ENCODE assay signal across 9 cellular contexts in the genomic region with DNA sequence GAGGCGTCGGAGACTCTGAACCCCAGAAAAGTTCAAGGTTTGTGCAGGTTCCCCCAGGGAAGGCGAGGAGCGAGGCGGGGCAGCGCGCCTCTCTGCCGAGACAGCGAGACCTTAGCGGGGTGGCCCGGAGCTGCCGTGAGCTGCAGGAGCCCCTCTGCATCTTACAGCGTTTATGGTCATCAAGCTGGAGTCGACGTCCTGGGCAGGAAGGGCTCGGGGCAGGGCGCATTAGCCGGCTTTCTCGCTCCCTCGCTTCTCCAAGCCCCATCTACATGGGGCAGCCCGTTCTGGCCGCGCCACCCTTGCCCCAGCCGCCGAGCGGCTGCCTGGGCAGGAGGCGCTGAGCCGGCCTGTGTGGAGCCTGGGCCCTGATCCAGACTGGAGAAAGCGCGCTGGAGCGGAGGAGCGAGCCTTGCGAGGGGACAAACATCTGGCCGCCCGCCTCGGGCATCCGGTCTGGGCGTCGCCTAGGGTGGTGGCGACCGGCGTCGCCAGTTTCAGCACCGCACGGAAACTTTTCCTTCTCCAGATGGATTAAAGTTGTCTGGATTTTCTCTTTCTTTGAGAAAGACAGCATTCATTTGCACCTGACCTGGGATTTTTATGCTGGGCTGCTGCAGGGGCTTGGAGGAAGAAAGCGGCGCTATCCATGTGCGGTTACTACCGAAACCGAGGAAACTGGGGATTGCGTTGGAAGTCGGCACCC. TPM values are rescaled to one million over a fixed set of nuclear protein-coding genes. Genes with fewer than 3 reads are reported as not detected.
A peak's percentile ranks its signal among the peaks of the same experiment; 100 is the strongest.
DNase-seq lines count a peak whose midpoint lies in the region; ATAC-seq and TF ChIP-seq lines count a peak whose summit lies in the region.
"Had no signal": no experiment of that assay in that cellular context is flagged by ENCODE, and none has a peak within 500 bp of the region (broad histone marks: within the 10 kb centered on the region; RNA-seq: fewer than 3 reads in every experiment).

No MANE protein-coding gene starts in this region.

- H3K4me1 ChIP-seq in ES-I3 (ENCODE audit: insufficient read depth, low read length), result peaks cover 18% of the 10 kb centered on the region
- H3K4me1 ChIP-seq in Panc1 (ENCODE audit: control insufficient read depth, insufficient read depth, low read length), result peaks cover 10% of the 10 kb centered on the region
- H3K4me1 ChIP-seq in ovary (ENCODE audit: insufficient read depth), result peaks cover 11% of the 10 kb centered on the region

- ATAC-seq in Panc1 (peak; percentile 77), HG02884 (IDR thresholded peaks at IDR 0.05; ENCODE audit: unreplicated experiment) (no peak)

- DNase-seq in Panc1 (ENCODE audit: low read depth, low spot score), result no peak
- DNase-seq in fibroblast of the aortic adventitia (ENCODE audit: low read depth), result peak; percentile 4
- DNase-seq in ovary, result peak in 2 of 5 donors; percentile 39 to 41
- no peak for DNase-seq in amniotic stem cell (lab: John Stamatoyannopoulos, UW)
- no peak for DNase-seq in NCI-H187 (lab: John Stamatoyannopoulos, UW)
- DNase-seq in stimulated activated CD4-positive, alpha-beta T cell treated with anti-CD3 and anti-CD28 coated beads, Interleukin-1b, Interleukin-23, amount 100 ng/mL, for 48 hours, result no peak

- TF ChIP-seq POLR2A in ovary (IDR thresholded peaks at IDR 0.05), result no peak

- intact Hi-C loops in Panc1 (cut with micrococcal nuclease; ENCODE audit: unreplicated experiment), result no loop called here
- intact Hi-C loops in ovary (cut with DNase I), result no loop called here

- POLR2A ChIA-PET in Panc1 (lab: Charles Lee), result no interaction called here

- H3K9ac ChIP-seq in ES-I3 (ENCODE audit: low read depth, low read length), result peak overlapping the region; percentile 64; the same call in 1 of the 2 replicates

- H3K27me3 ChIP-seq in Panc1 (ENCODE audit: control insufficient read depth, insufficient read depth, low read length), result peaks cover 32% of the 10 kb centered on the region; the same call in 1 of the 2 replicates
- no peaks in the 10 kb centered on the region for H3K27me3 ChIP-seq in ovary

- CTCF ChIA-PET in Panc1 (lab: Charles Lee), result no interaction called here

- H3K27ac ChIP-seq in Panc1 (ENCODE audit: low read length) (no peak overlapping the region), ovary (no peak overlapping the region)

- H3K9me3 ChIP-seq in ES-I3 (ENCODE audit: control insufficient read depth, insufficient read depth, low read length), result no peaks in the 10 kb centered on the region; the same call in 1 of the 2 replicates
- H3K9me3 ChIP-seq in Panc1 (ENCODE audit: control insufficient read depth, insufficient read depth, low read depth, low read length), result no peaks in the 10 kb centered on the region
- no peaks in the 10 kb centered on the region for H3K9me3 ChIP-seq in ovary

- in situ Hi-C loops in Panc1 (cut with HindIII; ENCODE audit: low pct_unique_long_range_greater_than_20kb, low sequenced_read_pairs), result no loop called here

- H3K4me3 ChIP-seq in Panc1 (ENCODE audit: low read depth in 2 of 2, low read length in 2 of 2) (peak overlapping the region; percentile 39 to 41), fibroblast of the aortic adventitia (ENCODE audit: low read depth, low read length) (no peak overlapping the region), ovary (peak overlapping the region; percentile 45)

- TF ChIP-seq EP300 in ovary (IDR thresholded peaks at IDR 0.05), result no peak

- WGBS in ovary, 3 donors, result 1% methylated on average over 44 to 52 of the region's 52 CpGs

- BruUV-seq in Panc1 (replicated peaks; lab: Mats Ljungman, UMichigan), result no TSS peak

- H3K36me3 ChIP-seq in ES-I3 (ENCODE audit: insufficient read depth, low read length) (no peaks in the 10 kb centered on the region), Panc1 (ENCODE audit: control insufficient read depth, insufficient read depth, low read length) (no peaks in the 10 kb centered on the region), ovary (no peaks in the 10 kb centered on the region)

- no peak for TF ChIP-seq CTCF in Panc1 (IDR thresholded peaks at IDR 0.05)
- TF ChIP-seq CTCF in fibroblast of the aortic adventitia (IDR thresholded peaks at IDR 0.05; ENCODE audit: insufficient read depth, low read length), result no peak
- no peak for TF ChIP-seq CTCF in ovary (IDR thresholded peaks at IDR 0.05)

RNA-seq across cellular contexts. Expression of gene TMEM132E, which starts 0.8 kb away (rescaled TPM):
- total RNA-seq in Panc1 (2021; ENCODE audit: unreplicated experiment), result not detected
- polyA plus RNA-seq in Panc1 (2012; ENCODE audit: insufficient read length), result not detected
- under 0.01 and 0.74 TPM in 2 replicates for total RNA-seq in fibroblast of the aortic adventitia (ENCODE audit: low replicate concordance)
- under 1 TPM in 5 of 7 donors, not detected in 2; 0.10 to 0.40 (median 0.20) TPM for total RNA-seq in ovary
- under 1 TPM; 0.08 to 0.22 TPM for polyA plus RNA-seq in ovary
- total RNA-seq: epithelial cell of proximal tubule had no signal
